ENCODE assay signal across 15 cellular contexts in genomic region chr2:71710805-71711469, GRCh38.
"Had no signal": no experiment of that assay in that cellular context is flagged by ENCODE, and none has a peak within 500 bp of the region (broad histone marks: within the 10 kb centered on the region; RNA-seq: fewer than 3 reads in every experiment).

No MANE protein-coding gene starts in this region.

- H3K9me3 ChIP-seq: body of pancreas, esophagus muscularis mucosa, tibial nerve, uterus had no signal

- DNase-seq: activated CD4-positive, alpha-beta memory T cell treated with anti-CD3 and anti-CD28 coated beads for 36 hours; activated CD4-positive, alpha-beta T cell treated with anti-CD3 and anti-CD28 coated beads for 36 hours; activated naive CD4-positive, alpha-beta T cell treated with Interleukin-2 at 50 U/mL for 16 hours; activated naive CD8-positive, alpha-beta T cell treated with anti-CD3 and anti-CD28 coated beads, Interleukin-2, amount 10 ng/mL, durations not matched to agents 7 days and 5 days; amygdala; central memory CD4-positive, alpha-beta T cell; left colon; midbrain; stimulated activated CD4-positive, alpha-beta T cell treated with anti-CD3 and anti-CD28 coated beads, Interleukin-2, amount 100 ng/mL, for 24 hours; uterus had no signal

- H3K27ac ChIP-seq: body of pancreas, esophagus muscularis mucosa, parathyroid adenoma, tibial nerve, uterus had no signal

- H3K4me3 ChIP-seq: body of pancreas, coronary artery, esophagus muscularis mucosa, tibial nerve, uterus had no signal

- ATAC-seq: activated CD4-positive, alpha-beta T cell treated with anti-CD3 and anti-CD28 coated beads for 36 hours; body of pancreas; left colon had no signal

- H3K4me1 ChIP-seq: parathyroid adenoma, uterus had no signal

- H3K36me3 ChIP-seq: esophagus muscularis mucosa, tibial nerve, uterus had no signal
